Comparison of ENCODE assay signal across 9 cellular contexts in genomic region chr3:177820683-177821316, GRCh38.
DNase-seq lines count a peak whose midpoint lies in the region; ATAC-seq and TF ChIP-seq lines count a peak whose summit lies in the region.
"Had no signal": no experiment of that assay in that cellular context is flagged by ENCODE, and none has a peak within 500 bp of the region (broad histone marks: within the 10 kb centered on the region; RNA-seq: fewer than 3 reads in every experiment).

No MANE protein-coding gene starts in this region.

- no peak overlapping the region for H3K27ac Mint-ChIP-seq in T-helper 17 cell

- WGBS in gastroesophageal sphincter (ENCODE audit: low coverage in 1 of 2), 2 donors, result 40 to 68% methylated on average over 2 of the region's 2 CpGs

- peak overlapping the region in 2 of 4 donors; percentile 1 to 34 for H3K27ac ChIP-seq in gastroesophageal sphincter

- H3K4me1 ChIP-seq in gastroesophageal sphincter, result peaks cover 15 to 61% (median 30%) of the 10 kb centered on the region in 3 donors
- no peaks in the 10 kb centered on the region; the same call in 1 of the 2 replicates for H3K4me1 ChIP-seq in HAP-1

- TF ChIP-seq POLR2A in gastroesophageal sphincter (IDR thresholded peaks at IDR 0.05), result no peak

- TF ChIP-seq EP300 in gastroesophageal sphincter (IDR thresholded peaks at IDR 0.05), result no peak

- H3K4me3 ChIP-seq in GM12865 (ENCODE audit: low read depth, low read length) (no peak overlapping the region), fibroblast of pulmonary artery (replicated peaks; ENCODE audit: low read depth, low read length) (no peak overlapping the region), gastroesophageal sphincter (no peak overlapping the region), HAP-1 (no peak overlapping the region)

- in situ Hi-C loops in HAP-1 (cut with MboI; ENCODE audit: low sequenced_read_pairs), result no loop called here

- DNase-seq in GM12865 (ENCODE audit: low read depth) (peak; percentile 36), Kasumi-1 (lab: John Stamatoyannopoulos, UW) (peak; percentile 78 to 87), fibroblast of pulmonary artery (ENCODE audit: low read depth) (peak; percentile 61), HAP-1 (ENCODE audit: low spot score in 2 of 2) (no peak), T-helper 17 cell (no peak)
- no peak for DNase-seq in stimulated activated CD8-positive, alpha-beta memory T cell treated with anti-CD3 and anti-CD28 coated beads, Interleukin-4, amount 100 ng/mL, for 48 hours
- DNase-seq: NCI-H69 had no signal

- H3K4me1 Mint-ChIP-seq in T-helper 17 cell, result peaks cover 5% of the 10 kb centered on the region

- H3K9me3 ChIP-seq in gastroesophageal sphincter, result no peaks in the 10 kb centered on the region
- H3K9me3 ChIP-seq in HAP-1, result no peaks in the 10 kb centered on the region
- H3K9me3 ChIP-seq in T-helper 17 cell (ENCODE audit: control insufficient read depth, low read length, poor library complexity, severe bottlenecking), result no peaks in the 10 kb centered on the region

- ATAC-seq in GM21528 (IDR thresholded peaks at IDR 0.05; ENCODE audit: low FRiP score, unreplicated experiment) (peak; percentile 89), gastroesophageal sphincter (no peak), T-helper 17 cell (no peak)

- H3K4me3 Mint-ChIP-seq in T-helper 17 cell, result no peak overlapping the region

- TF ChIP-seq CTCF in GM12865 (IDR thresholded peaks at IDR 0.05; ENCODE audit: insufficient read depth, low read depth, low read length, missing control alignments) (no peak), fibroblast of pulmonary artery (IDR thresholded peaks at IDR 0.05; ENCODE audit: low read length, missing control alignments) (no peak), gastroesophageal sphincter (IDR thresholded peaks at IDR 0.05) (no peak)

- H3K36me3 ChIP-seq in gastroesophageal sphincter (no peaks in the 10 kb centered on the region), HAP-1 (replicated peaks) (no peaks in the 10 kb centered on the region)

- H3K27me3 Mint-ChIP-seq in T-helper 17 cell, result no peaks in the 10 kb centered on the region

- H3K27me3 ChIP-seq in gastroesophageal sphincter (no peaks in the 10 kb centered on the region), HAP-1 (ENCODE audit: low read depth) (no peaks in the 10 kb centered on the region)

- no peaks in the 10 kb centered on the region for H3K36me3 Mint-ChIP-seq in T-helper 17 cell (ENCODE audit: low read depth)

Comparison
In these comparisons a context has a peak if more than half of its experiments do, and no peak if none do; other contexts are left out.
1. DNase-seq: peak in GM12865 (single experiment), Kasumi-1 (2 of 2) and fibroblast of pulmonary artery (single experiment); none in HAP-1 (0 of 2), stimulated activated CD8-positive, alpha-beta memory T cell treated with anti-CD3 and anti-CD28 coated beads, Interleukin-4, amount 100 ng/mL, for 48 hours (single experiment) and T-helper 17 cell (0 of 3).